20 cellular contexts compared by ENCODE assay signal in the genomic region with DNA sequence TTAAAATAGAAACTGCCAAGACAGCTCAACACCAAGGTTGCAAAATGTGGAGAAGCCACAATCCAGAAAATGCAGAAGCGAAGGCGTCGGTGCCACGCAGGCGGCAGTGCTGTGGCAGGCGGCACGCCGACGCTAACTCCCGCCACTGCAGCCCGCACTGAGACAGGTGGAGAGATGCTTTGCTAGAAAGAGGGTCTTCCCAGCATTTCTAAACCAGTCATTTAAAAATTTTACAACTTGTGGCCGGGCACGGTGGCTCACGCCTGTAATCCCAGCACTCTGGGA. TPM values are rescaled to one million over a fixed set of nuclear protein-coding genes. Genes with fewer than 3 reads are reported as not detected.
DNase-seq lines count a peak whose midpoint lies in the region; ATAC-seq and TF ChIP-seq lines count a peak whose summit lies in the region.
"Had no signal": no experiment of that assay in that cellular context is flagged by ENCODE, and none has a peak within 500 bp of the region (broad histone marks: within the 10 kb centered on the region; RNA-seq: fewer than 3 reads in every experiment).

No MANE protein-coding gene starts in this region.

- no peaks in the 10 kb centered on the region for H3K9me3 Mint-ChIP-seq in osteocyte (ENCODE audit: unreplicated experiment)
- H3K9me3 Mint-ChIP-seq: activated naive CD4-positive, alpha-beta T cell treated with anti-CD3 and anti-CD28 coated beads, Interleukin-2, amount 50 U/mL, for 72 hours; activated T-helper 1 cell treated with anti-CD3 and anti-CD28 coated beads, Interleukin-12 subunit alpha, Interleukin-12 subunit beta, Interleukin-2, Interleukin-4 antibody, amounts not matched to agents 30 ng/mL and 10 ng/mL and 1 ng/mL, durations not matched to agents 14 hours and 24 hours and 36 hours; CD4-positive, CD25-positive, alpha-beta regulatory T cell; IgD-negative memory B cell; stimulated activated naive B cell treated with anti-CD40 and anti-IgM and Interleukin-4, amounts not matched to agents 10 μg/mL and 1 μg/mL and 100 μg/mL, for 72 hours had no signal

- no peak overlapping the region for H3K4me3 ChIP-seq in HL-60 (replicated peaks; ENCODE audit: insufficient read depth, low read length)
- H3K4me3 ChIP-seq: colonic mucosa, ovary had no signal

- DNase-seq in HL-60 (ENCODE audit: low read depth in 1 of 2, low spot score in 1 of 2) (peak in 1 of 2 experiments; percentile 84), SIG-M5 (lab: John Stamatoyannopoulos, UW) (peak; percentile 28), cardiac septum (ENCODE audit: low spot score) (peak; percentile 12), osteocyte (ENCODE audit: extremely low spot score, unreplicated experiment) (no peak), middle frontal gyrus (ENCODE audit: extremely low spot score, low spot score) (no peak), OCI-M1 (lab: John Stamatoyannopoulos, UW) (no peak), GM10266 (ENCODE audit: extremely low spot score) (no peak)
- DNase-seq: activated CD4-positive, alpha-beta T cell treated with anti-CD3 and anti-CD28 coated beads for 4 hours; CD4-positive, CD25-positive, alpha-beta regulatory T cell; colonic mucosa; NCI-H1694; NCI-H2227 treated with DMSO at 0.1 percent for 48 hours; NCI-H82; stimulated activated CD4-positive, alpha-beta T cell treated with anti-CD3 and anti-CD28 coated beads, Interleukin-1b, Interleukin-23, amount 100 ng/mL, for 48 hours; stimulated activated naive B cell treated with anti-CD40 and anti-IgM and Interleukin-4, amounts not matched to agents 10 μg/mL and 1 μg/mL and 100 μg/mL, for 72 hours had no signal

- H3K36me3 Mint-ChIP-seq in osteocyte (ENCODE audit: unreplicated experiment) = no peaks in the 10 kb centered on the region
- H3K36me3 Mint-ChIP-seq: activated naive CD4-positive, alpha-beta T cell treated with anti-CD3 and anti-CD28 coated beads, Interleukin-2, amount 50 U/mL, for 72 hours; CD4-positive, CD25-positive, alpha-beta regulatory T cell; IgD-negative memory B cell; stimulated activated naive B cell treated with anti-CD40 and anti-IgM and Interleukin-4, amounts not matched to agents 10 μg/mL and 1 μg/mL and 100 μg/mL, for 72 hours had no signal

- H3K27ac ChIP-seq in HL-60 (replicated peaks) = peak overlapping the region; percentile 24; the same call in 1 of the 2 replicates
- H3K27ac ChIP-seq: colonic mucosa, ovary had no signal

- intact Hi-C loops in cardiac septum (cut with DNase I) = no loop called here

- no peak for TF ChIP-seq CTCF in HL-60 (IDR thresholded peaks at IDR 0.05; ENCODE audit: insufficient read depth, low read length)
- no peak for TF ChIP-seq CTCF in osteocyte (IDR thresholded peaks at IDR 0.05)
- TF ChIP-seq CTCF in GM10266 (IDR thresholded peaks at IDR 0.05; ENCODE audit: control insufficient read depth, insufficient read depth, low read depth, missing control alignments) = no peak

- peak overlapping the region; percentile 18 for H3K27ac Mint-ChIP-seq in osteocyte (ENCODE audit: unreplicated experiment)
- H3K27ac Mint-ChIP-seq: activated naive CD4-positive, alpha-beta T cell treated with anti-CD3 and anti-CD28 coated beads, Interleukin-2, amount 50 U/mL, for 72 hours; activated T-helper 1 cell treated with anti-CD3 and anti-CD28 coated beads, Interleukin-12 subunit alpha, Interleukin-12 subunit beta, Interleukin-2, Interleukin-4 antibody, amounts not matched to agents 30 ng/mL and 10 ng/mL and 1 ng/mL, durations not matched to agents 14 hours and 24 hours and 36 hours; IgD-negative memory B cell; stimulated activated naive B cell treated with anti-CD40 and anti-IgM and Interleukin-4, amounts not matched to agents 10 μg/mL and 1 μg/mL and 100 μg/mL, for 72 hours had no signal

- H3K4me1 Mint-ChIP-seq in osteocyte (ENCODE audit: unreplicated experiment) = peaks cover 53% of the 10 kb centered on the region

- H3K27me3 Mint-ChIP-seq in osteocyte (ENCODE audit: unreplicated experiment) = no peaks in the 10 kb centered on the region
- H3K27me3 Mint-ChIP-seq: CD4-positive, CD25-positive, alpha-beta regulatory T cell had no signal

- no peak overlapping the region for H3K4me3 Mint-ChIP-seq in osteocyte (ENCODE audit: unreplicated experiment)
- H3K4me3 Mint-ChIP-seq: activated T-helper 1 cell treated with anti-CD3 and anti-CD28 coated beads, Interleukin-12 subunit alpha, Interleukin-12 subunit beta, Interleukin-2, Interleukin-4 antibody, amounts not matched to agents 30 ng/mL and 10 ng/mL and 1 ng/mL, durations not matched to agents 14 hours and 24 hours and 36 hours; CD4-positive, CD25-positive, alpha-beta regulatory T cell; stimulated activated naive B cell treated with anti-CD40 and anti-IgM and Interleukin-4, amounts not matched to agents 10 μg/mL and 1 μg/mL and 100 μg/mL, for 72 hours had no signal

- H3K27me3 ChIP-seq in HL-60 (ENCODE audit: insufficient read depth, poor library complexity, severe bottlenecking) = no peaks in the 10 kb centered on the region
- H3K27me3 ChIP-seq: colonic mucosa, ovary had no signal

- ATAC-seq in GM19463 (IDR thresholded peaks at IDR 0.05; ENCODE audit: unreplicated experiment) = no peak
- ATAC-seq: activated naive CD4-positive, alpha-beta T cell treated with anti-CD3 and anti-CD28 coated beads, Interleukin-2, amount 50 U/mL, for 72 hours; stimulated activated naive B cell treated with anti-CD40 and anti-IgM and Interleukin-4, amounts not matched to agents 10 μg/mL and 1 μg/mL and 100 μg/mL, for 72 hours had no signal

RNA-seq across cellular contexts. Expression of gene CYFIP1, which starts 23.2 kb away (rescaled TPM):
- 35.6 TPM for total RNA-seq in cardiac septum
- 118 TPM in 2 replicates for total RNA-seq in osteocyte

Comparison
In these comparisons a context has a peak if more than half of its experiments do, and no peak if none do; other contexts are left out.
1. DNase-seq: peak in SIG-M5 (single experiment) and cardiac septum (single experiment); none in osteocyte (single experiment), middle frontal gyrus (single experiment), OCI-M1 (single experiment) and GM10266 (single experiment).